ENCODE assay signal across 22 cellular contexts in the genomic region with DNA sequence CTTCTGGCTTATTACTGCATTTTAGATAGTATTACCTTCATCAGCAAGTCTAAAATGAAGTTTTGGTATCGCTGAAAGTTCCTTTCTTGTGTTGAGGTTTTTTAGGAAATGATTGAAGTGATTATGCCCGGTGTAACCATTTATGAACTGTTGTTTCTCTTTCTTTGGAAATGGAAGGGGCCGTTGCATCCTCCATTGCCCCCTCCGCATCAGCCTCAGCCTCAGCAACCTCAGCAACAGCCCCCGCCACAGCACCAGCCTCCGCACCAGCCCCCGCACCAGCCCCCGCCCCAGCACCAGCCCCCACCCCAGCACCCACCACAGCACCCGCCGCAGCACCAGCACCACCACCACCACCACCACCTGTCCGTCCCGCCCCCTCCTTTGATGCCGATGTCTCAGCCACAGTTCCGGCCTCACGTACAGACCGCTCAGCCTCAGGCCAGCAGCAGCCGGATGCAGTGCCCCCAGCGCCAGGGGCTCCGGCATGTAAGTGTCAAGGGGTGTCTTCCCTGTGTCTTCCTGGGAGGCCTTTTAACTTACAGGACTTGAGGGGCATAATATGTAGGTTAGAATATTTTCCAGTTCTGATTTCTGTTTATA.
A peak's percentile ranks its signal among the peaks of the same experiment; 100 is the strongest.
DNase-seq lines count a peak whose midpoint lies in the region; ATAC-seq and TF ChIP-seq lines count a peak whose summit lies in the region.
"Had no signal": no experiment of that assay in that cellular context is flagged by ENCODE, and none has a peak within 500 bp of the region (broad histone marks: within the 10 kb centered on the region; RNA-seq: fewer than 3 reads in every experiment).

No MANE protein-coding gene starts in this region.

- H3K36me3 ChIP-seq in OCI-LY3 (replicated peaks; ENCODE audit: low read depth, low read length) = peaks cover 31% of the 10 kb centered on the region
- H3K36me3 ChIP-seq in neuronal stem cell (replicated peaks in 1 of 2; ENCODE audit: control insufficient read depth in 2 of 2, insufficient read depth in 2 of 2, low read length in 2 of 2) = peaks cover 29 to 91% of the 10 kb centered on the region in 2 donors

- H3K4me3 ChIP-seq in OCI-LY3 (ENCODE audit: low read length) = no peak overlapping the region
- no peak overlapping the region for H3K4me3 ChIP-seq in neuronal stem cell (ENCODE audit: low read length in 2 of 2)
- H3K4me3 ChIP-seq: A549, esophagus squamous epithelium, PC-9, smooth muscle cell, suprapubic skin had no signal

- H2AFZ ChIP-seq in OCI-LY3 (ENCODE audit: low read depth, low read length) (no peak overlapping the region), neuronal stem cell (ENCODE audit: low read length) (no peak overlapping the region)
- H2AFZ ChIP-seq: PC-9 had no signal

- intact Hi-C loops in activated CD4-positive, alpha-beta T cell treated with anti-CD3 and anti-CD28 coated beads, Interleukin-2, amount 10 ng/mL, durations not matched to agents 24 days and 14 days (cut with micrococcal nuclease) = loop anchor here (1.0 to 2.0 kb wide), 2 partner anchors 25 to 95 kb away; partner anchors contain the start of gene RBM33

- peak; percentile 65 for DNase-seq in activated CD4-positive, alpha-beta T cell treated with anti-CD3 and anti-CD28 coated beads, Interleukin-2, amount 10 ng/mL, durations not matched to agents 24 days and 14 days
- DNase-seq in activated CD4-positive, alpha-beta T cell treated with anti-CD3 and anti-CD28 coated beads, Interleukin-2, amount 50 U/mL, for 4 hours = no peak
- DNase-seq in activated gamma-delta T cell (lab: John Stamatoyannopoulos, UW) (peak; percentile 18), neuronal stem cell (ENCODE audit: low spot score) (no peak)
- DNase-seq in stimulated activated naive CD4-positive, alpha-beta T cell treated with Interleukin-2 at 50 U/mL for 16 hours (lab: John Stamatoyannopoulos, UW) = no peak
- DNase-seq: anterior cingulate cortex; effector CD8-positive, alpha-beta T cell; esophagus squamous epithelium; H9; left colon; NCI-H2227 treated with DMSO at 0.1 percent for 48 hours; NCI-H82; PC-9; stimulated activated CD4-positive, alpha-beta T cell treated with anti-CD3 and anti-CD28 coated beads, Interleukin-4, amount 100 ng/mL, for 4 hours had no signal

- H3K9ac ChIP-seq in OCI-LY3 (ENCODE audit: low read length) (no peak overlapping the region), neuronal stem cell (ENCODE audit: low read depth, low read length, poor library complexity) (no peak overlapping the region)

- H3K27ac ChIP-seq in OCI-LY3 (ENCODE audit: low read length) (peak overlapping the region; percentile 89; the same call in 1 of the 2 replicates), neuronal stem cell (replicated peaks; ENCODE audit: low read length) (no peak overlapping the region)
- H3K27ac ChIP-seq: A549, esophagus squamous epithelium, PC-9, suprapubic skin had no signal

- H3K4me1 Mint-ChIP-seq in activated CD4-positive, alpha-beta T cell treated with anti-CD3 and anti-CD28 coated beads, Interleukin-2, amount 10 ng/mL, durations not matched to agents 24 days and 14 days = peaks cover 37% of the 10 kb centered on the region
- H3K4me1 Mint-ChIP-seq: neural crest cell had no signal

- H4K20me1 ChIP-seq in OCI-LY3 (ENCODE audit: insufficient read depth, low read length) = peaks cover 17% of the 10 kb centered on the region

- peak overlapping the region; percentile 59 for H3K4me3 Mint-ChIP-seq in activated CD4-positive, alpha-beta T cell treated with anti-CD3 and anti-CD28 coated beads, Interleukin-2, amount 10 ng/mL, durations not matched to agents 24 days and 14 days
- H3K4me3 Mint-ChIP-seq: H9, neural crest cell, WTC11 had no signal

- H3K14ac ChIP-seq in neuronal stem cell (ENCODE audit: low read length) = no peak overlapping the region

- peaks cover 4% of the 10 kb centered on the region for H3K79me1 ChIP-seq in neuronal stem cell (ENCODE audit: low read depth, low read length)

- no peak overlapping the region for H4K8ac ChIP-seq in neuronal stem cell (ENCODE audit: low read depth, low read length)

- H3K27me3 ChIP-seq in OCI-LY3 (ENCODE audit: low read depth, low read length) = no peaks in the 10 kb centered on the region
- H3K27me3 ChIP-seq in neuronal stem cell (ENCODE audit: control insufficient read depth in 3 of 3, insufficient read depth in 3 of 3, low read depth in 1 of 3, low read length in 3 of 3) = no peaks in the 10 kb centered on the region
- H3K27me3 ChIP-seq: esophagus squamous epithelium, suprapubic skin had no signal

- H2BK5ac ChIP-seq in neuronal stem cell (ENCODE audit: low read length) = no peak overlapping the region

- peak overlapping the region; percentile 77 for H3K27ac Mint-ChIP-seq in activated CD4-positive, alpha-beta T cell treated with anti-CD3 and anti-CD28 coated beads, Interleukin-2, amount 10 ng/mL, durations not matched to agents 24 days and 14 days
- H3K27ac Mint-ChIP-seq: H9, WTC11 had no signal

- no peak overlapping the region for H3K4ac ChIP-seq in neuronal stem cell (ENCODE audit: low read length)

- no peaks in the 10 kb centered on the region for H3K9me3 Mint-ChIP-seq in activated CD4-positive, alpha-beta T cell treated with anti-CD3 and anti-CD28 coated beads, Interleukin-2, amount 10 ng/mL, durations not matched to agents 24 days and 14 days
- H3K9me3 Mint-ChIP-seq: H9, neural crest cell, WTC11 had no signal

- H2BK120ac ChIP-seq in neuronal stem cell (ENCODE audit: low read depth, low read length) = no peak overlapping the region

- TF ChIP-seq CTCF in OCI-LY3 (IDR thresholded peaks at IDR 0.05; ENCODE audit: low read depth, low read length) = no peak

- H3K4me1 ChIP-seq in OCI-LY3 (ENCODE audit: low read length) (peaks cover 77% of the 10 kb centered on the region), neuronal stem cell (ENCODE audit: control insufficient read depth in 2 of 2, insufficient read depth in 1 of 2, low read depth in 1 of 2, low read length in 2 of 2) (no peaks in the 10 kb centered on the region)

- no peak overlapping the region for H2AK5ac ChIP-seq in neuronal stem cell (ENCODE audit: low read depth, low read length)

- H3K23ac ChIP-seq in neuronal stem cell (ENCODE audit: low read depth, low read length, poor library complexity) = peak overlapping the region; percentile 90

- peaks cover 62% of the 10 kb centered on the region for H3K36me3 Mint-ChIP-seq in activated CD4-positive, alpha-beta T cell treated with anti-CD3 and anti-CD28 coated beads, Interleukin-2, amount 10 ng/mL, durations not matched to agents 24 days and 14 days (ENCODE audit: low read depth)

- H3K79me2 ChIP-seq in OCI-LY3 (ENCODE audit: low read length) = peaks cover 11% of the 10 kb centered on the region

- ATAC-seq in HG03565 (IDR thresholded peaks at IDR 0.05; ENCODE audit: unreplicated experiment) (no peak), HG02884 (IDR thresholded peaks at IDR 0.05; ENCODE audit: unreplicated experiment) (no peak)
- ATAC-seq: A549, left colon, WTC11 had no signal

- no peak overlapping the region for H4K91ac ChIP-seq in neuronal stem cell (ENCODE audit: low read depth, low read length, poor library complexity)

- H3K4me2 ChIP-seq in OCI-LY3 (ENCODE audit: low read length) (peak overlapping the region; percentile 4; the same call in 1 of the 2 replicates), neuronal stem cell (ENCODE audit: insufficient read depth, low read length, poor library complexity, severe bottlenecking) (no peak overlapping the region)
- H3K4me2 ChIP-seq: A549, PC-9, smooth muscle cell had no signal

- no CpG with 5 or more reads among the region's 19 CpGs for WGBS in neuronal stem cell (ENCODE audit: extremely low coverage in 2 of 2, insufficient read length in 2 of 2, insufficient replicate concordance in 1 of 2), 2 donors

- H3K27me3 Mint-ChIP-seq in activated CD4-positive, alpha-beta T cell treated with anti-CD3 and anti-CD28 coated beads, Interleukin-2, amount 10 ng/mL, durations not matched to agents 24 days and 14 days = no peaks in the 10 kb centered on the region

- no peak overlapping the region for H3K18ac ChIP-seq in neuronal stem cell (ENCODE audit: low read length)

- no peak overlapping the region for H2BK12ac ChIP-seq in neuronal stem cell (ENCODE audit: low read length)

- H3K9me3 ChIP-seq in OCI-LY3 (ENCODE audit: insufficient read depth, low read length) (no peaks in the 10 kb centered on the region), neuronal stem cell (replicated peaks in 1 of 2; ENCODE audit: control insufficient read depth in 2 of 2, insufficient read depth in 1 of 2, low read depth in 1 of 2, low read length in 2 of 2) (no peaks in the 10 kb centered on the region)
- H3K9me3 ChIP-seq: A549, esophagus squamous epithelium, suprapubic skin had no signal

- no peak overlapping the region for H2BK15ac ChIP-seq in neuronal stem cell (ENCODE audit: low read length)

Comparison
In these comparisons a context has a peak if more than half of its experiments do, and no peak if none do; other contexts are left out.
1. DNase-seq: peak in activated CD4-positive, alpha-beta T cell treated with anti-CD3 and anti-CD28 coated beads, Interleukin-2, amount 10 ng/mL, durations not matched to agents 24 days and 14 days (single experiment) and activated gamma-delta T cell (single experiment); none in activated CD4-positive, alpha-beta T cell treated with anti-CD3 and anti-CD28 coated beads, Interleukin-2, amount 50 U/mL, for 4 hours (0 of 2), neuronal stem cell (single experiment) and stimulated activated naive CD4-positive, alpha-beta T cell treated with Interleukin-2 at 50 U/mL for 16 hours (single experiment).